Comparison of ENCODE assay signal across 12 cellular contexts in the genomic region with DNA sequence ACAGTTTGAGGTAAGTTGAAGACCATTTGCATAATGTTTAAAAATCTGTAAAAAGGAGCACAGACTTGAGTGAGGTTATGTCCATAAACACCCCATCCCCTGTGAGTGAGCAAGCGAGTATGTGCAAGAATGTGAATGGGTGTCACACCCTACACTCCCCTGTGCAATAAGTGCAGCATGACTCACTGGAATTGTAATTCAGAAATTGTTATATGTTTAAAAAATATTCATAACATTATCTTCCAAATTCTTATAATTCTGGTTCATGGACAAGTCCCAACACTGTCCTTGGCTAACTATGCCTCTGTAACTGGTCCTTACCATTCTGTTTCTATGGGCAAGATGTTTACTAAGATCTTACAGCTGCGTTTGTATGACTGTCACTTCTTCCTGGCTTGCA.
"Had no signal": no experiment of that assay in that cellular context is flagged by ENCODE, and none has a peak within 500 bp of the region (broad histone marks: within the 10 kb centered on the region; RNA-seq: fewer than 3 reads in every experiment).

No MANE protein-coding gene starts in this region.

- H3K4me3 Mint-ChIP-seq: activated T-helper 1 cell treated with anti-CD3 and anti-CD28 coated beads, Interleukin-12 subunit alpha, Interleukin-12 subunit beta, Interleukin-2, Interleukin-4 antibody, amounts not matched to agents 30 ng/mL and 10 ng/mL and 1 ng/mL, durations not matched to agents 14 hours and 24 hours and 36 hours; immature natural killer cell; natural killer cell treated with Interleukin-12 subunit alpha and Interleukin-12 subunit beta and Interleukin-15 and Interleukin-18, amount 100 ng/mL, for 72 hours had no signal

- H3K27me3 ChIP-seq: sigmoid colon had no signal

- DNase-seq: activated naive CD4-positive, alpha-beta T cell; aorta; effector CD4-positive, alpha-beta T cell; glutamatergic neuron; immature natural killer cell; mesenchymal stem cell; nucleus accumbens; sigmoid colon; stimulated activated CD4-positive, alpha-beta T cell treated with anti-CD3 and anti-CD28 coated beads, Interleukin-2, amount 100 ng/mL, for 48 hours; stimulated activated naive CD8-positive, alpha-beta T cell treated with anti-CD3 and anti-CD28 coated beads, Interleukin-15, Interleukin-2, amounts not matched to agents 100 U/mL and 50 U/mL, for 24 hours had no signal

- H3K36me3 ChIP-seq: sigmoid colon had no signal

- H3K27me3 Mint-ChIP-seq: natural killer cell treated with Interleukin-12 subunit alpha and Interleukin-12 subunit beta and Interleukin-15 and Interleukin-18, amount 100 ng/mL, for 72 hours had no signal

- ATAC-seq: natural killer cell treated with Interleukin-12 subunit alpha and Interleukin-12 subunit beta and Interleukin-15 and Interleukin-18, amount 100 ng/mL, for 72 hours; stimulated activated naive CD8-positive, alpha-beta T cell treated with anti-CD3 and anti-CD28 coated beads, Interleukin-15, Interleukin-2, amounts not matched to agents 100 U/mL and 50 U/mL, for 24 hours had no signal

- H3K9me3 Mint-ChIP-seq: activated T-helper 1 cell treated with anti-CD3 and anti-CD28 coated beads, Interleukin-12 subunit alpha, Interleukin-12 subunit beta, Interleukin-2, Interleukin-4 antibody, amounts not matched to agents 30 ng/mL and 10 ng/mL and 1 ng/mL, durations not matched to agents 14 hours and 24 hours and 36 hours had no signal

- H3K27ac Mint-ChIP-seq: activated T-helper 1 cell treated with anti-CD3 and anti-CD28 coated beads, Interleukin-12 subunit alpha, Interleukin-12 subunit beta, Interleukin-2, Interleukin-4 antibody, amounts not matched to agents 30 ng/mL and 10 ng/mL and 1 ng/mL, durations not matched to agents 14 hours and 24 hours and 36 hours; immature natural killer cell; natural killer cell treated with Interleukin-12 subunit alpha and Interleukin-12 subunit beta and Interleukin-15 and Interleukin-18, amount 100 ng/mL, for 72 hours had no signal

- H3K4me1 Mint-ChIP-seq: immature natural killer cell had no signal

- H3K27ac ChIP-seq: sigmoid colon had no signal

- H3K36me3 Mint-ChIP-seq: immature natural killer cell; natural killer cell treated with Interleukin-12 subunit alpha and Interleukin-12 subunit beta and Interleukin-15 and Interleukin-18, amount 100 ng/mL, for 72 hours had no signal

- H3K9me3 ChIP-seq: sigmoid colon had no signal

- H3K4me3 ChIP-seq: sigmoid colon had no signal
